In genomic region chr9:15293727-15294405, GRCh38 we compare ENCODE assay signal across 11 cellular contexts. TPM values are rescaled to one million over a fixed set of nuclear protein-coding genes. Genes with fewer than 3 reads are reported as not detected.
DNase-seq lines count a peak whose midpoint lies in the region; ATAC-seq, FAIRE-seq and TF ChIP-seq lines count a peak whose summit lies in the region.
"Had no signal": no experiment of that assay in that cellular context is flagged by ENCODE, and none has a peak within 500 bp of the region (broad histone marks: within the 10 kb centered on the region; RNA-seq: fewer than 3 reads in every experiment).

No MANE protein-coding gene starts in this region.

- H2AFZ ChIP-seq in fibroblast of lung (ENCODE audit: low read length), result peak overlapping the region; percentile 35

- H3K27ac ChIP-seq in fibroblast of lung (ENCODE audit: insufficient read depth, low read length), result peak overlapping the region; percentile 26
- peak overlapping the region; percentile 11 for H3K27ac ChIP-seq in psoas muscle
- no peak overlapping the region for H3K27ac ChIP-seq in brain microvascular endothelial cell

- H3K4me3 ChIP-seq in fibroblast of lung (replicated peaks in 1 of 4; ENCODE audit: control extremely low read depth in 1 of 4, insufficient read depth in 1 of 4, low read depth in 3 of 4, low read length in 4 of 4) (no peak overlapping the region), psoas muscle (peak overlapping the region; percentile 20), brain microvascular endothelial cell (ENCODE audit: low read depth, low read length) (no peak overlapping the region)
- H3K4me3 ChIP-seq: adrenal gland had no signal

- FAIRE-seq in RCC 7860 (lab: Jason Lieb, UNC), result no peak

- H3K27me3 ChIP-seq in fibroblast of lung (ENCODE audit: control insufficient read depth, insufficient read depth, low read length) (no peaks in the 10 kb centered on the region), psoas muscle (ENCODE audit: insufficient read depth in 3 of 3, low read length in 2 of 3) (no peaks in the 10 kb centered on the region), brain microvascular endothelial cell (replicated peaks) (no peaks in the 10 kb centered on the region)
- H3K27me3 ChIP-seq: adrenal gland had no signal

- H3K36me3 ChIP-seq in fibroblast of lung (ENCODE audit: control insufficient read depth, insufficient read depth, low read length), result no peaks in the 10 kb centered on the region
- H3K36me3 ChIP-seq in psoas muscle (ENCODE audit: insufficient read depth in 1 of 2, low read depth in 1 of 2), result no peaks in the 10 kb centered on the region
- H3K36me3 ChIP-seq in brain microvascular endothelial cell (replicated peaks), result no peaks in the 10 kb centered on the region
- H3K36me3 ChIP-seq: adrenal gland had no signal

- no peak for ATAC-seq in psoas muscle
- ATAC-seq: HCT116 had no signal

- intact Hi-C loops in psoas muscle (cut with DNase I), result loop anchor here in 1 of 2 donors (5.0 kb wide), 2 partner anchors 37 to 123 kb away; no protein-coding TSS in a partner anchor

- H3K4me1 ChIP-seq in fibroblast of lung (ENCODE audit: control insufficient read depth, extremely low read depth, insufficient read depth, low read length) (peaks cover 14% of the 10 kb centered on the region), psoas muscle (peaks cover 16% of the 10 kb centered on the region)

- no peaks in the 10 kb centered on the region for H3K79me2 ChIP-seq in fibroblast of lung (ENCODE audit: control insufficient read depth, insufficient read depth, low read length)

- no peaks in the 10 kb centered on the region for H4K20me1 ChIP-seq in fibroblast of lung (ENCODE audit: control insufficient read depth, extremely low read depth, insufficient read depth, low read length)

- in situ Hi-C loops in brain microvascular endothelial cell (cut with HindIII; ENCODE audit: low pct_ligation_motif_present, low sequenced_read_pairs), result no loop called here

- H3K4me2 ChIP-seq in fibroblast of lung (ENCODE audit: extremely low read depth, insufficient read depth, low read length), result peak overlapping the region; percentile 56

- 25 to 43% (median 37%) methylated on average over 12 of the region's 12 CpGs for WGBS in psoas muscle, 3 donors

- H3K9me3 ChIP-seq in fibroblast of lung (ENCODE audit: control insufficient read depth, insufficient read depth, low read depth, low read length) (no peaks in the 10 kb centered on the region), psoas muscle (no peaks in the 10 kb centered on the region)
- H3K9me3 ChIP-seq: adrenal gland had no signal

- DNase-seq in GM04504 (ENCODE audit: low read depth), result peak; percentile 10
- peak; percentile 6 for DNase-seq in SHP77 treated with DMSO at 0.1 percent for 48 hours (lab: John Stamatoyannopoulos, UW)
- peak in 1 of 2 donors; percentile 54 for DNase-seq in fibroblast of lung (ENCODE audit: low read depth in 2 of 2)
- no peak for DNase-seq in psoas muscle
- no peak for DNase-seq in cerebellar cortex (ENCODE audit: low spot score)
- no peak for DNase-seq in RCC 7860 (ENCODE audit: low spot score)
- DNase-seq in brain microvascular endothelial cell, result no peak
- DNase-seq in amniotic stem cell (lab: John Stamatoyannopoulos, UW), result no peak
- DNase-seq: stimulated activated CD4-positive, alpha-beta T cell treated with anti-CD3 and anti-CD28 coated beads, Interleukin-4, amount 100 ng/mL, for 24 hours had no signal

- no peak for TF ChIP-seq CTCF in fibroblast of lung (conservative IDR thresholded peaks at IDR 0.05 in 1 of 2, IDR thresholded peaks at IDR 0.05 in 1 of 2; ENCODE audit: low read depth in 1 of 2, low read length in 2 of 2)
- TF ChIP-seq CTCF in psoas muscle (IDR thresholded peaks at IDR 0.05), result no peak
- no peak for TF ChIP-seq CTCF in brain microvascular endothelial cell (IDR thresholded peaks at IDR 0.05; ENCODE audit: low read depth, low read length, missing control alignments)

- no peak overlapping the region for H3K9ac ChIP-seq in fibroblast of lung (ENCODE audit: insufficient read depth, low read length)

RNA-seq across cellular contexts. Expression of gene TTC39B, which starts 13.2 kb away (rescaled TPM):
- total RNA-seq in fibroblast of lung, result 12.1 and 16.8 TPM in 2 replicates
- 4.1 and 6.2 TPM in 2 replicates for polyA plus RNA-seq in fibroblast of lung
- polyA plus RNA-seq in fibroblast of lung (2012), result 3.5 and 5.0 TPM in 2 replicates
- polyA minus RNA-seq in fibroblast of lung (ENCODE audit: low replicate concordance), result 1.6 and 9.5 TPM in 2 replicates
- 10 to 100 TPM in 1 of 4 donors, 1 to 10 TPM in 3; 1.8 to 13.1 (median 3.1) TPM for total RNA-seq in psoas muscle
- under 1 TPM; 0.18 to 0.94 (median 0.70) TPM for polyA plus RNA-seq in psoas muscle

Comparison
In these comparisons a context has a peak if more than half of its experiments do, and no peak if none do; other contexts are left out.
1. DNase-seq: peak in GM04504 (single experiment) and SHP77 treated with DMSO at 0.1 percent for 48 hours (single experiment); none in psoas muscle (0 of 2), cerebellar cortex (single experiment), RCC 7860 (single experiment), brain microvascular endothelial cell (single experiment) and amniotic stem cell (single experiment).